In genomic region chr5:133394477-133394817, GRCh38 we compare ENCODE assay signal across 7 cellular contexts.
DNase-seq lines count a peak whose midpoint lies in the region; ATAC-seq, FAIRE-seq and TF ChIP-seq lines count a peak whose summit lies in the region.
"Not testable (repeated sequence)": the region's sequence is repeated elsewhere in the genome, so short reads cannot be mapped to it uniquely, and the experiment has no call there.

No MANE protein-coding gene starts in this region.

- H3K4me3 Mint-ChIP-seq in WTC11; activated CD8-positive, alpha-beta memory T cell treated with anti-CD3 and anti-CD28 coated beads, Interleukin-2, amount 10 ng/mL, durations not matched to agents 7 days and 5 days; activated T-helper 2 cell treated with anti-CD3 and anti-CD28 coated beads, Interferon-gamma antibody, Interleukin-2, Interleukin-4, amounts not matched to agents 10 μg/mL and 5 μg/mL and 100 μg/mL, durations not matched to agents 14 hours and 24 hours and 36 hours (ENCODE audit: low read depth); osteocyte (ENCODE audit: unreplicated experiment): not testable (repeated sequence)

- H3K9me3 Mint-ChIP-seq in WTC11: peaks cover 23% of the 10 kb centered on the region
- H3K9me3 Mint-ChIP-seq in activated CD8-positive, alpha-beta memory T cell treated with anti-CD3 and anti-CD28 coated beads, Interleukin-2, amount 10 ng/mL, durations not matched to agents 7 days and 5 days (ENCODE audit: low read depth); activated T-helper 2 cell treated with anti-CD3 and anti-CD28 coated beads, Interferon-gamma antibody, Interleukin-2, Interleukin-4, amounts not matched to agents 10 μg/mL and 5 μg/mL and 100 μg/mL, durations not matched to agents 14 hours and 24 hours and 36 hours; osteocyte (ENCODE audit: unreplicated experiment): not testable (repeated sequence)

- intact Hi-C loops in activated T-helper 2 cell treated with anti-CD3 and anti-CD28 coated beads, Interferon-gamma antibody, Interleukin-2, Interleukin-4, amounts not matched to agents 10 μg/mL and 5 μg/mL and 100 μg/mL, durations not matched to agents 14 hours and 24 hours and 36 hours (cut with micrococcal nuclease); kidney (cut with DNase I): not testable (repeated sequence)

- H3K9ac ChIP-seq in BLaER1; kidney (ENCODE audit: low read length in 2 of 2): not testable (repeated sequence)

- POLR2A ChIA-PET in WTC11 (lab: Charles Lee): not testable (repeated sequence)

- not testable (repeated sequence) for TF ChIP-seq CTCF in WTC11 (IDR thresholded peaks at IDR 0.05); kidney (IDR thresholded peaks at IDR 0.05; ENCODE audit: borderline replicate concordance, extremely low read depth, insufficient read depth); osteocyte (IDR thresholded peaks at IDR 0.05)

- not testable (repeated sequence) for DNase-seq in WTC11 (ENCODE audit: low spot score)
- DNase-seq in activated CD8-positive, alpha-beta memory T cell treated with anti-CD3 and anti-CD28 coated beads, Interleukin-2, amount 10 ng/mL, durations not matched to agents 7 days and 5 days: peak; percentile 32
- peak; percentile 4 for DNase-seq in activated T-helper 2 cell treated with anti-CD3 and anti-CD28 coated beads, Interferon-gamma antibody, Interleukin-2, Interleukin-4, amounts not matched to agents 10 μg/mL and 5 μg/mL and 100 μg/mL, durations not matched to agents 14 hours and 24 hours and 36 hours (ENCODE audit: low spot score)
- DNase-seq in kidney (peak; percentile 61), mesenteric fat pad (ENCODE audit: low spot score) (peak; percentile 77), osteocyte (ENCODE audit: extremely low spot score, unreplicated experiment) (peak; percentile 82)

- ATAC-seq in WTC11; activated CD8-positive, alpha-beta memory T cell treated with anti-CD3 and anti-CD28 coated beads, Interleukin-2, amount 10 ng/mL, durations not matched to agents 7 days and 5 days: not testable (repeated sequence)

- peaks cover 72% of the 10 kb centered on the region for H3K4me1 ChIP-seq in BLaER1
- not testable (repeated sequence) for H3K4me1 ChIP-seq in kidney (ENCODE audit: control insufficient read depth in 1 of 2, insufficient read depth in 1 of 2, low read depth in 1 of 2, low read length in 2 of 2)

- not testable (repeated sequence) for H3K9me3 ChIP-seq in BLaER1; kidney (ENCODE audit: control insufficient read depth in 1 of 2, low read length in 2 of 2)

- not testable (repeated sequence) for H3K27me3 ChIP-seq in BLaER1

- CTCF ChIA-PET in WTC11 (lab: Charles Lee): interaction anchor here (1.2 to 2.8 kb wide), 2 partner anchors 11 to 29 kb away, joined by 3 to 15 read pairs; no protein-coding TSS in a partner anchor
- CTCF ChIA-PET in activated CD8-positive, alpha-beta memory T cell treated with anti-CD3 and anti-CD28 coated beads, Interleukin-2, amount 10 ng/mL, durations not matched to agents 7 days and 5 days (lab: Charles Lee): not testable (repeated sequence)

- H3K27ac Mint-ChIP-seq in WTC11; activated CD8-positive, alpha-beta memory T cell treated with anti-CD3 and anti-CD28 coated beads, Interleukin-2, amount 10 ng/mL, durations not matched to agents 7 days and 5 days; activated T-helper 2 cell treated with anti-CD3 and anti-CD28 coated beads, Interferon-gamma antibody, Interleukin-2, Interleukin-4, amounts not matched to agents 10 μg/mL and 5 μg/mL and 100 μg/mL, durations not matched to agents 14 hours and 24 hours and 36 hours; osteocyte (ENCODE audit: unreplicated experiment): not testable (repeated sequence)

- H3K27me3 Mint-ChIP-seq in WTC11 (ENCODE audit: low read depth); activated CD8-positive, alpha-beta memory T cell treated with anti-CD3 and anti-CD28 coated beads, Interleukin-2, amount 10 ng/mL, durations not matched to agents 7 days and 5 days; activated T-helper 2 cell treated with anti-CD3 and anti-CD28 coated beads, Interferon-gamma antibody, Interleukin-2, Interleukin-4, amounts not matched to agents 10 μg/mL and 5 μg/mL and 100 μg/mL, durations not matched to agents 14 hours and 24 hours and 36 hours (ENCODE audit: low read depth): not testable (repeated sequence)
- H3K27me3 Mint-ChIP-seq in osteocyte (ENCODE audit: unreplicated experiment): peaks cover 19% of the 10 kb centered on the region

- H3K4me1 Mint-ChIP-seq in WTC11: peaks cover 15% of the 10 kb centered on the region
- H3K4me1 Mint-ChIP-seq in activated CD8-positive, alpha-beta memory T cell treated with anti-CD3 and anti-CD28 coated beads, Interleukin-2, amount 10 ng/mL, durations not matched to agents 7 days and 5 days: peaks cover 20% of the 10 kb centered on the region
- H3K4me1 Mint-ChIP-seq in activated T-helper 2 cell treated with anti-CD3 and anti-CD28 coated beads, Interferon-gamma antibody, Interleukin-2, Interleukin-4, amounts not matched to agents 10 μg/mL and 5 μg/mL and 100 μg/mL, durations not matched to agents 14 hours and 24 hours and 36 hours (ENCODE audit: low read depth): peaks cover 16% of the 10 kb centered on the region
- H3K4me1 Mint-ChIP-seq in osteocyte (ENCODE audit: unreplicated experiment): not testable (repeated sequence)

- peak overlapping the region; percentile 65; the same call in 1 of the 2 replicates for H3K4me2 ChIP-seq in BLaER1

- not testable (repeated sequence) for H4K20me1 ChIP-seq in BLaER1

- not testable (repeated sequence) for H3K36me3 ChIP-seq in BLaER1; kidney (ENCODE audit: control insufficient read depth in 1 of 2, insufficient read depth in 2 of 2, low read length in 2 of 2)

- H3K27ac ChIP-seq in BLaER1; kidney (ENCODE audit: low read depth in 2 of 2, low read length in 2 of 2): not testable (repeated sequence)

- not testable (repeated sequence) for FAIRE-seq in kidney (lab: Jason Lieb, UNC)

- peaks cover 15% of the 10 kb centered on the region for H3K36me3 Mint-ChIP-seq in WTC11
- H3K36me3 Mint-ChIP-seq in activated CD8-positive, alpha-beta memory T cell treated with anti-CD3 and anti-CD28 coated beads, Interleukin-2, amount 10 ng/mL, durations not matched to agents 7 days and 5 days; activated T-helper 2 cell treated with anti-CD3 and anti-CD28 coated beads, Interferon-gamma antibody, Interleukin-2, Interleukin-4, amounts not matched to agents 10 μg/mL and 5 μg/mL and 100 μg/mL, durations not matched to agents 14 hours and 24 hours and 36 hours (ENCODE audit: low read depth); osteocyte (ENCODE audit: unreplicated experiment): not testable (repeated sequence)

- not testable (repeated sequence) for H3K4me3 ChIP-seq in BLaER1; kidney (ENCODE audit: low read length in 2 of 2)

TF ChIP-seq in WTC11, 78 proteins besides CTCF, POLR2A, EP300 and RAD21:
- TF ChIP-seq MAX (CRISPR knock-in tag; IDR thresholded peaks at IDR 0.05): 0 out of 2 replicates have a peak, but pooled peaks have one; percentile 12
